28 cellular contexts compared by ENCODE assay signal in genomic region chr4:174427562-174428140, GRCh38.
DNase-seq lines count a peak whose midpoint lies in the region; ATAC-seq, FAIRE-seq and TF ChIP-seq lines count a peak whose summit lies in the region.
"Had no signal": no experiment of that assay in that cellular context is flagged by ENCODE, and none has a peak within 500 bp of the region (broad histone marks: within the 10 kb centered on the region; RNA-seq: fewer than 3 reads in every experiment).

No MANE protein-coding gene starts in this region.

- H3K9me3 ChIP-seq in naive thymus-derived CD4-positive, alpha-beta T cell (ENCODE audit: control insufficient read depth in 2 of 3, low read length in 3 of 3), result no peaks in the 10 kb centered on the region
- H3K9me3 ChIP-seq in heart right ventricle, result no peaks in the 10 kb centered on the region
- H3K9me3 ChIP-seq: BLaER1, HAP-1, Peyer's patch, upper lobe of left lung had no signal

- ATAC-seq in naive thymus-derived CD4-positive, alpha-beta T cell, result peak; percentile 67
- ATAC-seq in heart right ventricle, result no peak
- ATAC-seq: stimulated activated naive B cell treated with anti-CD40 and anti-IgM and Interleukin-4, amounts not matched to agents 10 μg/mL and 1 μg/mL and 100 μg/mL, for 72 hours had no signal

- no peak for TF ChIP-seq CTCF in bronchial epithelial cell (IDR thresholded peaks at IDR 0.05; ENCODE audit: insufficient read depth, low read length, severe bottlenecking)
- no peak for TF ChIP-seq CTCF in heart right ventricle (IDR thresholded peaks at IDR 0.05)

- no peaks in the 10 kb centered on the region for H3K36me3 ChIP-seq in bronchial epithelial cell (ENCODE audit: control insufficient read depth, insufficient read depth, low read length)
- no peaks in the 10 kb centered on the region for H3K36me3 ChIP-seq in naive thymus-derived CD4-positive, alpha-beta T cell (ENCODE audit: control insufficient read depth in 2 of 3, insufficient read depth in 3 of 3, low read length in 3 of 3)
- no peaks in the 10 kb centered on the region for H3K36me3 ChIP-seq in heart right ventricle
- H3K36me3 ChIP-seq: BLaER1, HAP-1, Peyer's patch, upper lobe of left lung had no signal

- no peak overlapping the region for H3K27ac Mint-ChIP-seq in naive thymus-derived CD4-positive, alpha-beta T cell
- H3K27ac Mint-ChIP-seq: activated CD4-positive, alpha-beta memory T cell treated with anti-CD3 and anti-CD28 coated beads, Interleukin-2, amount 10 ng/mL, durations not matched to agents 7 days and 5 days; activated T-helper 2 cell treated with anti-CD3 and anti-CD28 coated beads, Interferon-gamma antibody, Interleukin-2, Interleukin-4, amounts not matched to agents 10 μg/mL and 5 μg/mL and 100 μg/mL, durations not matched to agents 14 hours and 24 hours and 36 hours; naive B cell; stimulated activated naive B cell treated with anti-CD40 and anti-IgM and Interleukin-4, amounts not matched to agents 10 μg/mL and 1 μg/mL and 100 μg/mL, for 72 hours had no signal

- peaks cover 0 to 2% (median 0%) of the 10 kb centered on the region in 11 donors for H3K9me3 Mint-ChIP-seq in naive thymus-derived CD4-positive, alpha-beta T cell
- H3K9me3 Mint-ChIP-seq: activated CD4-positive, alpha-beta memory T cell treated with anti-CD3 and anti-CD28 coated beads, Interleukin-2, amount 10 ng/mL, durations not matched to agents 7 days and 5 days; activated T-helper 2 cell treated with anti-CD3 and anti-CD28 coated beads, Interferon-gamma antibody, Interleukin-2, Interleukin-4, amounts not matched to agents 10 μg/mL and 5 μg/mL and 100 μg/mL, durations not matched to agents 14 hours and 24 hours and 36 hours; naive B cell; stimulated activated naive B cell treated with anti-CD40 and anti-IgM and Interleukin-4, amounts not matched to agents 10 μg/mL and 1 μg/mL and 100 μg/mL, for 72 hours had no signal

- intact Hi-C loops in naive thymus-derived CD4-positive, alpha-beta T cell (cut with micrococcal nuclease), result no loop called here
- intact Hi-C loops in heart right ventricle (cut with DNase I), result no loop called here

- DNase-seq in HuH-7 (ENCODE audit: low spot score) (peak; percentile 50), NOMO-1 (lab: John Stamatoyannopoulos, UW; ENCODE audit: unreplicated experiment in 2 of 2) (peak; percentile 48 to 86), bronchial epithelial cell (ENCODE audit: low read depth) (peak; percentile 67), NCI-H748 (lab: John Stamatoyannopoulos, UW; ENCODE audit: unreplicated experiment) (no peak), heart right ventricle (no peak), NCI-H187 treated with DMSO at 0.1 percent for 48 hours (lab: John Stamatoyannopoulos, UW) (no peak), islet precursor cell (no peak)
- no peak for DNase-seq in naive thymus-derived CD4-positive, alpha-beta T cell
- DNase-seq: activated CD4-positive, alpha-beta memory T cell treated with anti-CD3 and anti-CD28 coated beads, Interleukin-2, amount 10 ng/mL, durations not matched to agents 7 days and 5 days; activated naive CD4-positive, alpha-beta T cell treated with anti-CD3 and anti-CD28 coated beads, Interleukin-2, amount 50 U/mL, for 16 hours; amygdala; midbrain; naive B cell; NCI-H1105 treated with DMSO at 0.1 percent for 48 hours; NCI-H2029; NCI-H526; NK-92 treated with Interleukin-12 subunit alpha and Interleukin-12 subunit beta, amount 100 ng/mL, for 24 hours; occipital lobe; Peyer's patch; SIG-M5; stimulated activated naive B cell treated with anti-CD40 and anti-IgM and Interleukin-4, amounts not matched to agents 10 μg/mL and 1 μg/mL and 100 μg/mL, for 72 hours; SW 1271; upper lobe of left lung had no signal

- no peak for FAIRE-seq in bronchial epithelial cell (lab: Jason Lieb, UNC)
- FAIRE-seq: endothelial cell of umbilical vein, GM12892 had no signal

- H3K27ac ChIP-seq in naive thymus-derived CD4-positive, alpha-beta T cell (ENCODE audit: low read depth, low read length), result no peak overlapping the region
- no peak overlapping the region for H3K27ac ChIP-seq in heart right ventricle
- H3K27ac ChIP-seq: BLaER1, Peyer's patch, upper lobe of left lung had no signal

- peaks cover 0 to 21% (median 0%) of the 10 kb centered on the region in 5 donors for H3K27me3 Mint-ChIP-seq in naive thymus-derived CD4-positive, alpha-beta T cell
- H3K27me3 Mint-ChIP-seq: activated CD4-positive, alpha-beta memory T cell treated with anti-CD3 and anti-CD28 coated beads, Interleukin-2, amount 10 ng/mL, durations not matched to agents 7 days and 5 days; naive B cell; stimulated activated naive B cell treated with anti-CD40 and anti-IgM and Interleukin-4, amounts not matched to agents 10 μg/mL and 1 μg/mL and 100 μg/mL, for 72 hours had no signal

- H3K4me1 Mint-ChIP-seq in naive thymus-derived CD4-positive, alpha-beta T cell, result peaks cover 4 to 11% (median 10%) of the 10 kb centered on the region in 7 donors

- H3K4me1 ChIP-seq in naive thymus-derived CD4-positive, alpha-beta T cell (ENCODE audit: control insufficient read depth in 2 of 2, insufficient read depth in 2 of 2, low read length in 2 of 2), result peaks cover 0 to 4% of the 10 kb centered on the region in 2 donors
- peaks cover 0 to 13% (median 11%) of the 10 kb centered on the region in 9 donors for H3K4me1 ChIP-seq in heart right ventricle
- H3K4me1 ChIP-seq: HAP-1 had no signal

- H3K27me3 ChIP-seq in bronchial epithelial cell (ENCODE audit: control insufficient read depth, insufficient read depth, low read length) (no peaks in the 10 kb centered on the region), heart right ventricle (no peaks in the 10 kb centered on the region)
- H3K27me3 ChIP-seq in naive thymus-derived CD4-positive, alpha-beta T cell (ENCODE audit: control insufficient read depth in 2 of 2, insufficient read depth in 2 of 2, low read length in 2 of 2), result no peaks in the 10 kb centered on the region
- H3K27me3 ChIP-seq: BLaER1, Peyer's patch, upper lobe of left lung had no signal

- H3K4me3 Mint-ChIP-seq in naive thymus-derived CD4-positive, alpha-beta T cell, result no peak overlapping the region
- H3K4me3 Mint-ChIP-seq: activated CD4-positive, alpha-beta memory T cell treated with anti-CD3 and anti-CD28 coated beads, Interleukin-2, amount 10 ng/mL, durations not matched to agents 7 days and 5 days; naive B cell; stimulated activated naive B cell treated with anti-CD40 and anti-IgM and Interleukin-4, amounts not matched to agents 10 μg/mL and 1 μg/mL and 100 μg/mL, for 72 hours had no signal

- H3K4me3 ChIP-seq in bronchial epithelial cell (ENCODE audit: low read depth, low read length), result no peak overlapping the region
- H3K4me3 ChIP-seq in naive thymus-derived CD4-positive, alpha-beta T cell (ENCODE audit: low read length), result no peak overlapping the region
- no peak overlapping the region for H3K4me3 ChIP-seq in heart right ventricle
- H3K4me3 ChIP-seq: BLaER1, HAP-1, Peyer's patch, upper lobe of left lung had no signal

- POLR2A ChIA-PET in naive thymus-derived CD4-positive, alpha-beta T cell (lab: Charles Lee), result no interaction called here

- 78 to 83% methylated on average over 4 of the region's 4 CpGs for WGBS in heart right ventricle, 2 donors

- CTCF ChIA-PET in naive thymus-derived CD4-positive, alpha-beta T cell (lab: Charles Lee), result no interaction called here

- no peaks in the 10 kb centered on the region for H3K36me3 Mint-ChIP-seq in naive thymus-derived CD4-positive, alpha-beta T cell
- H3K36me3 Mint-ChIP-seq: naive B cell; stimulated activated naive B cell treated with anti-CD40 and anti-IgM and Interleukin-4, amounts not matched to agents 10 μg/mL and 1 μg/mL and 100 μg/mL, for 72 hours had no signal

Comparison
In these comparisons a context has a peak if more than half of its experiments do, and no peak if none do; other contexts are left out.
1. DNase-seq: peak in HuH-7 (single experiment), NOMO-1 (2 of 2) and bronchial epithelial cell (single experiment); none in naive thymus-derived CD4-positive, alpha-beta T cell (0 of 9), NCI-H748 (single experiment), heart right ventricle (0 of 2), NCI-H187 treated with DMSO at 0.1 percent for 48 hours (single experiment) and islet precursor cell (single experiment).